20 cellular contexts compared by ENCODE assay signal in genomic region chr4:98374643-98375042, GRCh38.
A peak's percentile ranks its signal among the peaks of the same experiment; 100 is the strongest.
DNase-seq lines count a peak whose midpoint lies in the region; ATAC-seq, FAIRE-seq and TF ChIP-seq lines count a peak whose summit lies in the region.
"Had no signal": no experiment of that assay in that cellular context is flagged by ENCODE, and none has a peak within 500 bp of the region (broad histone marks: within the 10 kb centered on the region; RNA-seq: fewer than 3 reads in every experiment).

No MANE protein-coding gene starts in this region.

- H3K9me3 Mint-ChIP-seq in Caco-2 (ENCODE audit: unreplicated experiment), result no peaks in the 10 kb centered on the region

- H3K27me3 Mint-ChIP-seq in Caco-2 (ENCODE audit: insufficient read depth, unreplicated experiment), result no peaks in the 10 kb centered on the region
- H3K27me3 Mint-ChIP-seq: B cell; CD4-positive, alpha-beta memory T cell had no signal

- H3K27ac ChIP-seq in heart left ventricle, result no peak overlapping the region

- CTCF ChIA-PET in Caco-2 (lab: Charles Lee) (interaction anchor here (0.6 kb wide), 1 partner anchor 1142 kb away, joined by 3 read pairs; no protein-coding TSS in a partner anchor), HEK293T (lab: Yijun Ruan, JAX) (no interaction called here)

- POLR2A ChIA-PET in Caco-2 (lab: Charles Lee) (no interaction called here), HEK293T (lab: Yijun Ruan, JAX) (no interaction called here)

- H3K4me1 ChIP-seq in heart left ventricle (peaks cover 0 to 7% (median 0%) of the 10 kb centered on the region in 12 donors), Caco-2 (no peaks in the 10 kb centered on the region)

- H3K4me1 Mint-ChIP-seq in Caco-2 (ENCODE audit: low read depth, unreplicated experiment), result no peaks in the 10 kb centered on the region

- no peak for ATAC-seq in heart left ventricle
- ATAC-seq: HepG2 had no signal

- WGBS in heart left ventricle, 4 donors, result 83 to 91% (median 87%) methylated on average over 5 of the region's 5 CpGs

- intact Hi-C loops in heart left ventricle (cut with DNase I) (no loop called here), cardiac septum (cut with DNase I) (no loop called here), Caco-2 (cut with micrococcal nuclease; ENCODE audit: unreplicated experiment) (no loop called here)

- peak in 3 of 5 donors; percentile 15 to 32 (median 20) for DNase-seq in heart left ventricle
- no peak for DNase-seq in cardiac septum (ENCODE audit: low spot score)
- DNase-seq in choroid plexus epithelial cell (ENCODE audit: low read depth), result peak; percentile 23
- peak; percentile 25 for DNase-seq in inferior parietal cortex (ENCODE audit: extremely low spot score)
- peak; percentile 46 for DNase-seq in superior temporal gyrus (ENCODE audit: extremely low spot score)
- DNase-seq in frontal cortex (ENCODE audit: low spot score in 2 of 2), result no peak
- DNase-seq in Caco-2, result no peak
- no peak for DNase-seq in HEK293T (ENCODE audit: extremely low spot score)
- DNase-seq: CD4-positive, alpha-beta memory T cell; DMS79 treated with DMSO at 0.1 percent for 48 hours; H7; Kasumi-1; NCI-H2029 treated with DMSO at 0.1 percent for 48 hours; NCI-H510A had no signal

- H3K9me3 ChIP-seq in heart left ventricle (peaks cover 0 to under 1% (median 0%) of the 10 kb centered on the region in 12 donors), Caco-2 (no peaks in the 10 kb centered on the region)

- H3K27ac Mint-ChIP-seq in Caco-2 (ENCODE audit: unreplicated experiment), result no peak overlapping the region
- H3K27ac Mint-ChIP-seq: B cell; CD4-positive, alpha-beta memory T cell had no signal

- no peaks in the 10 kb centered on the region for H3K36me3 Mint-ChIP-seq in Caco-2 (ENCODE audit: insufficient read depth, unreplicated experiment)

- no peak overlapping the region for H3K4me3 ChIP-seq in heart left ventricle
- H3K4me3 ChIP-seq in choroid plexus epithelial cell (ENCODE audit: low read depth, low read length), result no peak overlapping the region
- H3K4me3 ChIP-seq in Caco-2 (ENCODE audit: low read depth, low read length), result no peak overlapping the region

- H3K36me3 ChIP-seq in heart left ventricle, result peaks cover 0 to 12% (median 0%) of the 10 kb centered on the region in 9 donors
- H3K36me3 ChIP-seq in Caco-2 (ENCODE audit: control insufficient read depth, insufficient read depth, low read length), result no peaks in the 10 kb centered on the region

- no TSS peak for BruUV-seq in Caco-2 (replicated peaks; lab: Mats Ljungman, UMichigan)

- no peaks in the 10 kb centered on the region for H3K27me3 ChIP-seq in heart left ventricle
- no peaks in the 10 kb centered on the region for H3K27me3 ChIP-seq in Caco-2 (replicated peaks; ENCODE audit: control insufficient read depth, insufficient read depth, low read length)

- no peak for TF ChIP-seq POLR2A in heart left ventricle (IDR thresholded peaks at IDR 0.05)

- TF ChIP-seq CTCF in heart left ventricle (IDR thresholded peaks at IDR 0.05) (no peak), choroid plexus epithelial cell (conservative IDR thresholded peaks at IDR 0.05; ENCODE audit: low read depth, low read length) (no peak), Caco-2 (IDR thresholded peaks at IDR 0.05; ENCODE audit: insufficient read depth in 1 of 2, low read depth in 1 of 2, low read length in 1 of 2, severe bottlenecking in 1 of 2, unreplicated experiment in 1 of 2) (no peak)

- FAIRE-seq in frontal cortex (lab: Jason Lieb, UNC), result no peak
- FAIRE-seq: A204.1, D721Med, G401.6, GM12891, HepG2 had no signal

- no peak overlapping the region for H3K4me3 Mint-ChIP-seq in Caco-2 (ENCODE audit: unreplicated experiment)
- H3K4me3 Mint-ChIP-seq: B cell; CD4-positive, alpha-beta memory T cell had no signal

TF ChIP-seq in HEK293T, 16 proteins besides CTCF, POLR2A, EP300 and RAD21:
- TF ChIP-seq, protein P1, sequence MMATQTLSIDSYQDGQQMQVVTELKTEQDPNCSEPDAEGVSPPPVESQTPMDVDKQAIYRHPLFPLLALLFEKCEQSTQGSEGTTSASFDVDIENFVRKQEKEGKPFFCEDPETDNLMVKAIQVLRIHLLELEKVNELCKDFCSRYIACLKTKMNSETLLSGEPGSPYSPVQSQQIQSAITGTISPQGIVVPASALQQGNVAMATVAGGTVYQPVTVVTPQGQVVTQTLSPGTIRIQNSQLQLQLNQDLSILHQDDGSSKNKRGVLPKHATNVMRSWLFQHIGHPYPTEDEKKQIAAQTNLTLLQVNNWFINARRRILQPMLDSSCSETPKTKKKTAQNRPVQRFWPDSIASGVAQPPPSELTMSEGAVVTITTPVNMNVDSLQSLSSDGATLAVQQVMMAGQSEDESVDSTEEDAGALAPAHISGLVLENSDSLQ (IDR thresholded peaks at IDR 0.05), result no peak
- TF ChIP-seq ARNT (IDR thresholded peaks at IDR 0.05) (no peak), ELF4 (IDR thresholded peaks at IDR 0.05) (no peak), L3MBTL2 (conservative IDR thresholded peaks at IDR 0.05) (no peak), FOXM1 (IDR thresholded peaks at IDR 0.05; ENCODE audit: borderline replicate concordance) (no peak), ZNF384 (IDR thresholded peaks at IDR 0.05) (no peak)

Comparison
In these comparisons a context has a peak if more than half of its experiments do, and no peak if none do; other contexts are left out.
1. DNase-seq: peak in heart left ventricle (3 of 5), choroid plexus epithelial cell (single experiment), inferior parietal cortex (single experiment) and superior temporal gyrus (single experiment); none in cardiac septum (single experiment), frontal cortex (0 of 2), Caco-2 (0 of 2) and HEK293T (single experiment).